1 cellular context compared by ENCODE assay signal in the genomic region with DNA sequence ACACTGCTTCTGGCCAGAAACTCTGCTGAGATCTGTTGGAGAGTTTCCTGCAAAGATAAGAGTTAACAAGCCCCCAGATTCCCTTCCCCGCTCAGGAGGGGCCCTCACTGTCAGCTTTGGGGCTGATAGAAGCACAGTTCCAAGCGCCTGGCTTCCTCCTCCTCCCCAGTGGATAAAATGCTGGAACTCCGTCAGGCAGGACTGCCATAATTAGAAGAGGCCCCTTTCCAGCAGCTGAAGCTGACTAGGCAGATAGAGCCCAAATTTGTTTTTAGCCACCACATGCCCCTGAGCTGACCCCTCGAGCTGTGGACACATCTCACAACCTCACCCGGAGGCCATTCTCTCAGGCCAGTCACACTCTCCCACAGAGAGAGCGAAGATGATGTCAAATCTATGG.
TF ChIP-seq lines count a peak whose summit lies in the region.

No MANE protein-coding gene starts in this region.

TF ChIP-seq in H1, 55 proteins besides CTCF, POLR2A, EP300 and RAD21:
- TF ChIP-seq POU5F1 (IDR thresholded peaks at IDR 0.05; ENCODE audit: low read depth, low read length) (no peak), ZNF274 (IDR thresholded peaks at IDR 0.05; ENCODE audit: borderline replicate concordance, extremely low read depth, low read length) (no peak), CTBP2 (IDR thresholded peaks at IDR 0.05; ENCODE audit: borderline replicate concordance, insufficient read depth, insufficient read length, low read length) (no peak), SIX5 (IDR thresholded peaks at IDR 0.05; ENCODE audit: low read depth, low read length) (no peak), SRF (IDR thresholded peaks at IDR 0.05; ENCODE audit: low read depth, low read length) (no peak), POLR2AphosphoS5 (IDR thresholded peaks at IDR 0.05; ENCODE audit: low read depth, low read length) (no peak), HDAC6 (IDR thresholded peaks at IDR 0.05; ENCODE audit: low read depth, low read length) (no peak), KDM1A (IDR thresholded peaks at IDR 0.05; ENCODE audit: borderline replicate concordance, low read length) (no peak), NANOG (IDR thresholded peaks at IDR 0.05; ENCODE audit: insufficient read depth, low read depth, low read length, poor library complexity, severe bottlenecking) (no peak), SP4 (IDR thresholded peaks at IDR 0.05; ENCODE audit: low read length) (no peak), KDM4A (IDR thresholded peaks at IDR 0.05; ENCODE audit: low read depth, low read length, severe bottlenecking) (no peak), SP1 (IDR thresholded peaks at IDR 0.05; ENCODE audit: low read depth, low read length) (no peak), CHD1 (IDR thresholded peaks at IDR 0.05; ENCODE audit: low read depth, low read length) (no peak), HDAC2 (IDR thresholded peaks at IDR 0.05; ENCODE audit: borderline replicate concordance in 1 of 2, low read depth in 2 of 2, low read length in 2 of 2) (no peak)
- TF ChIP-seq, protein P1, sequence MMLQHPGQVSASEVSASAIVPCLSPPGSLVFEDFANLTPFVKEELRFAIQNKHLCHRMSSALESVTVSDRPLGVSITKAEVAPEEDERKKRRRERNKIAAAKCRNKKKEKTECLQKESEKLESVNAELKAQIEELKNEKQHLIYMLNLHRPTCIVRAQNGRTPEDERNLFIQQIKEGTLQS (IDR thresholded peaks at IDR 0.05; ENCODE audit: insufficient read depth, low read depth, low read length), result no peak
